1 cellular context compared by ENCODE assay signal in genomic region chr15:63049747-63050439, GRCh38.
TF ChIP-seq lines count a peak whose summit lies in the region.

No MANE protein-coding gene starts in this region.

TF ChIP-seq in K562, 482 proteins besides CTCF, POLR2A, EP300 and RAD21 (continued from another document):
- TF ChIP-seq CREB3 (tag; conservative IDR thresholded peaks at IDR 0.05; ENCODE audit: low read depth) (0 out of 2 replicates have a peak, but pooled peaks have one; percentile 44), ZNF146 (CRISPR knock-in tag; IDR thresholded peaks at IDR 0.05; ENCODE audit: unreplicated experiment) (no peak), MAFG (tag; conservative IDR thresholded peaks at IDR 0.05) (peak; percentile 42), MAFF (IDR thresholded peaks at IDR 0.05; ENCODE audit: low read length) (peak; percentile 37; the same call in 1 of the 2 replicates), ZNF217 (CRISPR knock-in tag; IDR thresholded peaks at IDR 0.05) (no peak), ZNF316 (IDR thresholded peaks at IDR 0.05) (peak; percentile 90), MAFK (IDR thresholded peaks at IDR 0.05; ENCODE audit: low read length) (peak; percentile 51; the same call in 1 of the 2 replicates), TAF7 (tag; IDR thresholded peaks at IDR 0.05) (no peak), RCOR1 (IDR thresholded peaks at IDR 0.05; ENCODE audit: borderline replicate concordance in 1 of 2, low read depth in 2 of 2, low read length in 2 of 2) (no peak), NUFIP1 (IDR thresholded peaks at IDR 0.05; ENCODE audit: partially characterized antibody) (no peak), NFE2 (IDR thresholded peaks at IDR 0.05; ENCODE audit: low read depth) (0 out of 2 replicates have a peak, but pooled peaks have one; percentile 9), SPI1 (IDR thresholded peaks at IDR 0.05; ENCODE audit: borderline replicate concordance, low read depth, low read length) (0 out of 2 replicates have a peak, but pooled peaks have one; percentile 4), RBM22 (IDR thresholded peaks at IDR 0.05; ENCODE audit: low read depth, low read length, poor library complexity, severe bottlenecking) (no peak), C11orf30 (IDR thresholded peaks at IDR 0.05; ENCODE audit: low read depth) (peak; percentile 78), DACH1 (IDR thresholded peaks at IDR 0.05; ENCODE audit: partially characterized antibody) (no peak), KAT2B (IDR thresholded peaks at IDR 0.05; ENCODE audit: low read depth, low read length) (no peak)
- TF ChIP-seq, protein P1, sequence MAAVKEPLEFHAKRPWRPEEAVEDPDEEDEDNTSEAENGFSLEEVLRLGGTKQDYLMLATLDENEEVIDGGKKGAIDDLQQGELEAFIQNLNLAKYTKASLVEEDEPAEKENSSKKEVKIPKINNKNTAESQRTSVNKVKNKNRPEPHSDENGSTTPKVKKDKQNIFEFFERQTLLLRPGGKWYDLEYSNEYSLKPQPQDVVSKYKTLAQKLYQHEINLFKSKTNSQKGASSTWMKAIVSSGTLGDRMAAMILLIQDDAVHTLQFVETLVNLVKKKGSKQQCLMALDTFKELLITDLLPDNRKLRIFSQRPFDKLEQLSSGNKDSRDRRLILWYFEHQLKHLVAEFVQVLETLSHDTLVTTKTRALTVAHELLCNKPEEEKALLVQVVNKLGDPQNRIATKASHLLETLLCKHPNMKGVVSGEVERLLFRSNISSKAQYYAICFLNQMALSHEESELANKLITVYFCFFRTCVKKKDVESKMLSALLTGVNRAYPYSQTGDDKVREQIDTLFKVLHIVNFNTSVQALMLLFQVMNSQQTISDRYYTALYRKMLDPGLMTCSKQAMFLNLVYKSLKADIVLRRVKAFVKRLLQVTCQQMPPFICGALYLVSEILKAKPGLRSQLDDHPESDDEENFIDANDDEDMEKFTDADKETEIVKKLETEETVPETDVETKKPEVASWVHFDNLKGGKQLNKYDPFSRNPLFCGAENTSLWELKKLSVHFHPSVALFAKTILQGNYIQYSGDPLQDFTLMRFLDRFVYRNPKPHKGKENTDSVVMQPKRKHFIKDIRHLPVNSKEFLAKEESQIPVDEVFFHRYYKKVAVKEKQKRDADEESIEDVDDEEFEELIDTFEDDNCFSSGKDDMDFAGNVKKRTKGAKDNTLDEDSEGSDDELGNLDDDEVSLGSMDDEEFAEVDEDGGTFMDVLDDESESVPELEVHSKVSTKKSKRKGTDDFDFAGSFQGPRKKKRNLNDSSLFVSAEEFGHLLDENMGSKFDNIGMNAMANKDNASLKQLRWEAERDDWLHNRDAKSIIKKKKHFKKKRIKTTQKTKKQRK (IDR thresholded peaks at IDR 0.05; ENCODE audit: borderline replicate concordance, low read depth, low read length) = no peak
- TF ChIP-seq, protein P2, sequence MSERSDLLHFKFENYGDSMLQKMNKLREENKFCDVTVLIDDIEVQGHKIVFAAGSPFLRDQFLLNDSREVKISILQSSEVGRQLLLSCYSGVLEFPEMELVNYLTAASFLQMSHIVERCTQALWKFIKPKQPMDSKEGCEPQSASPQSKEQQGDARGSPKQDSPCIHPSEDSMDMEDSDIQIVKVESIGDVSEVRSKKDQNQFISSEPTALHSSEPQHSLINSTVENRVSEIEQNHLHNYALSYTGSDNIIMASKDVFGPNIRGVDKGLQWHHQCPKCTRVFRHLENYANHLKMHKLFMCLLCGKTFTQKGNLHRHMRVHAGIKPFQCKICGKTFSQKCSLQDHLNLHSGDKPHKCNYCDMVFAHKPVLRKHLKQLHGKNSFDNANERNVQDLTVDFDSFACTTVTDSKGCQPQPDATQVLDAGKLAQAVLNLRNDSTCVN (CRISPR knock-in tag; IDR thresholded peaks at IDR 0.05) = no peak
